Comparison of ENCODE assay signal across 8 cellular contexts in the genomic region with DNA sequence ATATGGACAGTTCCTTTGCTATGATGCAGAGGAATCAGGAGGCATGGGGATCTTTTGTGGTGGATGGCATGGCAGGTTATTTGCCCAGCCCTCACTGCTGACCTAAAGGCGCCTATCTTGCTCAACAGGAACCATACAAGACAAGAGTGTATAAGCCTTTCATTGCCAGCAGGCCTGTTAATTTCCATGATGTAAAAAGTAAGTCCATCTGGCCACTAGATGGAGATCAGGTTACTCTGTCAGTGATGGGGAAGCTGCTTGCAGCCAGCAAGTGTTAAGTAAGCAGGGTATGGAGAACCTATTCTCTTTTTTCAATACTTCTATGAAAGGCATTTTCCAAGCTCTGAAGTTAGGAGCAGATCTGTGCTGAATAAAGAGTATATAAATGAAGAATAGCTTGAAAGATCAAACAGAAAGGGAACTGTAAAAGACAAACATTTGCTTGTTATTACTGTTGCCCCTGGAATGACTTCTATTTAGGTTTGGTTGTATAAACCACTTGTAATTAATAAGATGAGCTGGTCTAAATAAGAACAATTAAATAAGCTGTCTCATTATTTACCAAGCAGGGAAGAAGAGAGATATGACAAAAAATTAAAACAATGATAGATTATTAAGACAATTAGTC.
A peak's percentile ranks its signal among the peaks of the same experiment; 100 is the strongest.
DNase-seq lines count a peak whose midpoint lies in the region; ATAC-seq and TF ChIP-seq lines count a peak whose summit lies in the region.

No MANE protein-coding gene starts in this region.

- H3K9me3 Mint-ChIP-seq in endodermal cell = no peaks in the 10 kb centered on the region

- no peak overlapping the region for H3K4me3 Mint-ChIP-seq in endodermal cell

- peak; percentile 78 for TF ChIP-seq CTCF in BJ (IDR thresholded peaks at IDR 0.05; ENCODE audit: insufficient read depth, low read depth, low read length)
- peak; percentile 89 for TF ChIP-seq CTCF in endodermal cell (conservative IDR thresholded peaks at IDR 0.05)
- peak; percentile 80 for TF ChIP-seq CTCF in lung (IDR thresholded peaks at IDR 0.05; ENCODE audit: control extremely low read depth, extremely low read depth)

- H3K4me1 ChIP-seq in endodermal cell (ENCODE audit: control insufficient read depth, insufficient read depth, low read length) (peaks cover 10% of the 10 kb centered on the region), lung (ENCODE audit: control insufficient read depth in 2 of 2, insufficient read depth in 2 of 2, low read length in 2 of 2) (peaks cover 0 to 6% of the 10 kb centered on the region in 2 donors)

- no peak overlapping the region for H3K9ac ChIP-seq in endodermal cell (ENCODE audit: extremely low read depth, low read length, poor library complexity, severe bottlenecking)

- ATAC-seq in GM18502 (IDR thresholded peaks at IDR 0.05; ENCODE audit: poor library complexity, unreplicated experiment) (peak; percentile 76), HG02943 (IDR thresholded peaks at IDR 0.05; ENCODE audit: low read depth, unreplicated experiment) (peak; percentile 71), lung (ENCODE audit: insufficient read depth, low FRiP score) (peak; percentile 96)

- WGBS in endodermal cell (ENCODE audit: insufficient coverage in 1 of 2, insufficient read length in 1 of 2), 2 experiments = 11% methylated on average over 1 of the region's 1 CpG; no CpG with 5 or more reads in 1 of the 2 experiments
- WGBS in lung, 2 donors = 4 to 15% methylated on average over 1 of the region's 1 CpG

- peaks cover 2% of the 10 kb centered on the region for H3K36me3 Mint-ChIP-seq in endodermal cell (ENCODE audit: low read depth)

- H3K27me3 ChIP-seq in BJ (ENCODE audit: control insufficient read depth, insufficient read depth, low read length) (no peaks in the 10 kb centered on the region), endodermal cell (ENCODE audit: control insufficient read depth, insufficient read depth, low read length, poor library complexity, severe bottlenecking) (no peaks in the 10 kb centered on the region), lung (ENCODE audit: control insufficient read depth, insufficient read depth) (no peaks in the 10 kb centered on the region)

- H3K27ac Mint-ChIP-seq in endodermal cell = no peak overlapping the region

- DNase-seq in BJ (ENCODE audit: low read depth) = peak; percentile 75
- DNase-seq in NCI-H1930 (lab: John Stamatoyannopoulos, UW) = peak; percentile 67 to 77
- DNase-seq in T follicular helper cell (ENCODE audit: low read depth) = peak; percentile 6
- DNase-seq in endodermal cell = peak; percentile 72
- DNase-seq in lung (ENCODE audit: low spot score) = peak; percentile 58
- peak; percentile 59 for DNase-seq in ureter (ENCODE audit: low spot score)

- H3K9me3 ChIP-seq in endodermal cell (ENCODE audit: control insufficient read depth, low read length) (no peaks in the 10 kb centered on the region), lung (ENCODE audit: control insufficient read depth in 2 of 2, insufficient read depth in 1 of 2, low read length in 1 of 2) (no peaks in the 10 kb centered on the region)

- H3K4me3 ChIP-seq in BJ (ENCODE audit: low read depth, low read length) (no peak overlapping the region), endodermal cell (ENCODE audit: low read length) (no peak overlapping the region), lung (no peak overlapping the region)

- H3K4me1 Mint-ChIP-seq in endodermal cell = peaks cover 13% of the 10 kb centered on the region

- no peaks in the 10 kb centered on the region for H3K27me3 Mint-ChIP-seq in endodermal cell (ENCODE audit: insufficient read depth)

- H3K27ac ChIP-seq in endodermal cell (ENCODE audit: low read depth, low read length) = no peak overlapping the region
- H3K27ac ChIP-seq in lung (ENCODE audit: low read depth in 1 of 2, low read length in 1 of 2) = no peak overlapping the region

- CTCF ChIA-PET in BJ (lab: Yijun Ruan, JAX) = interaction anchor here (0.6 to 3.1 kb wide), 36 partner anchors 10 to 547 kb away, joined by 3 to 26 read pairs (median 4); a partner anchor contains a TSS

- no peaks in the 10 kb centered on the region for H3K36me3 ChIP-seq in BJ (ENCODE audit: control insufficient read depth, insufficient read depth, low read length)
- peaks cover 5% of the 10 kb centered on the region for H3K36me3 ChIP-seq in endodermal cell (ENCODE audit: control insufficient read depth, insufficient read depth, low read length)
- peaks cover 0 to 3% of the 10 kb centered on the region in 2 donors for H3K36me3 ChIP-seq in lung (ENCODE audit: control insufficient read depth in 2 of 2, insufficient read depth in 2 of 2, low read length in 2 of 2)

- POLR2A ChIA-PET in BJ (lab: Charles Lee) = no interaction called here

Comparison
In these comparisons a context has a peak if more than half of its experiments do, and no peak if none do; other contexts are left out.
1. DNase-seq: peak in every context shown above with its lines; median percentile 75 in BJ; 72 in NCI-H1930; 72 in endodermal cell; 59 in ureter; 58 in lung; 6 in T follicular helper cell.